In genomic region chr9:123335227-123335985, GRCh38 we compare ENCODE assay signal across 12 cellular contexts. TPM values are rescaled to one million over a fixed set of nuclear protein-coding genes. Genes with fewer than 3 reads are reported as not detected.
A peak's percentile ranks its signal among the peaks of the same experiment; 100 is the strongest.
DNase-seq lines count a peak whose midpoint lies in the region; ATAC-seq, FAIRE-seq and TF ChIP-seq lines count a peak whose summit lies in the region.
"Had no signal": no experiment of that assay in that cellular context is flagged by ENCODE, and none has a peak within 500 bp of the region (broad histone marks: within the 10 kb centered on the region; RNA-seq: fewer than 3 reads in every experiment).

No MANE protein-coding gene starts in this region.

- no peaks in the 10 kb centered on the region for H3K9me3 Mint-ChIP-seq in activated B cell treated with CpG ODN at 0.5 μM for 24 hours
- H3K9me3 Mint-ChIP-seq: stimulated activated effector memory CD8-positive, alpha-beta T cell treated with anti-CD3 and anti-CD28 coated beads, Interleukin-12 subunit alpha, Interleukin-12 subunit beta, amount 100 ng/mL, for 72 hours had no signal

- H3K27me3 ChIP-seq in keratinocyte (ENCODE audit: control insufficient read depth, extremely low read depth, insufficient read depth, low read length) = no peaks in the 10 kb centered on the region
- no peaks in the 10 kb centered on the region for H3K27me3 ChIP-seq in stomach smooth muscle (ENCODE audit: control insufficient read depth in 1 of 2, insufficient read depth in 2 of 2, low read length in 2 of 2)

- peak overlapping the region; percentile 86 for H3K27ac Mint-ChIP-seq in activated B cell treated with CpG ODN at 0.5 μM for 24 hours
- H3K27ac Mint-ChIP-seq: stimulated activated effector memory CD8-positive, alpha-beta T cell treated with anti-CD3 and anti-CD28 coated beads, Interleukin-12 subunit alpha, Interleukin-12 subunit beta, amount 100 ng/mL, for 72 hours had no signal

- ATAC-seq in activated B cell treated with CpG ODN at 0.5 μM for 24 hours (ENCODE audit: low read depth) = peak; percentile 8
- no peak for ATAC-seq in GM19467 (IDR thresholded peaks at IDR 0.05; ENCODE audit: unreplicated experiment)
- ATAC-seq: mucosa of descending colon; stimulated activated effector memory CD8-positive, alpha-beta T cell treated with anti-CD3 and anti-CD28 coated beads, Interleukin-12 subunit alpha, Interleukin-12 subunit beta, amount 100 ng/mL, for 72 hours had no signal

- H3K36me3 ChIP-seq in keratinocyte (ENCODE audit: control insufficient read depth in 2 of 2, extremely low read depth in 1 of 2, insufficient read depth in 2 of 2, low read length in 2 of 2) = no peaks in the 10 kb centered on the region
- H3K36me3 ChIP-seq in stomach smooth muscle (ENCODE audit: control insufficient read depth in 2 of 2, insufficient read depth in 2 of 2, low read length in 2 of 2) = no peaks in the 10 kb centered on the region

- H2AFZ ChIP-seq in keratinocyte (ENCODE audit: control insufficient read depth, low read length) = no peak overlapping the region
- H2AFZ ChIP-seq: PC-9 had no signal

- no peaks in the 10 kb centered on the region for H3K9me1 ChIP-seq in keratinocyte (ENCODE audit: control insufficient read depth, extremely low read depth, insufficient read depth, low read length)

- no peak overlapping the region for H3K4me3 ChIP-seq in keratinocyte (ENCODE audit: control insufficient read depth in 2 of 3, extremely low read depth in 1 of 3, insufficient read depth in 2 of 3, low read depth in 1 of 3, low read length in 3 of 3)
- H3K4me3 ChIP-seq in stomach smooth muscle (ENCODE audit: low read length in 2 of 2) = no peak overlapping the region
- H3K4me3 ChIP-seq: mucosa of descending colon, PC-9 had no signal

- TF ChIP-seq CTCF in activated B cell treated with CpG ODN at 0.5 μM for 24 hours (IDR thresholded peaks at IDR 0.05) (no peak), keratinocyte (optimal IDR thresholded peaks at IDR 0.05 in 1 of 3, IDR thresholded peaks at IDR 0.05 in 1 of 3, conservative IDR thresholded peaks at IDR 0.05 in 1 of 3; ENCODE audit: extremely low read depth in 1 of 3, insufficient read depth in 2 of 3, low read length in 3 of 3) (no peak)

- H3K4me2 ChIP-seq in keratinocyte (ENCODE audit: control insufficient read depth, extremely low read depth, insufficient read depth, low read depth, low read length) = peak overlapping the region; percentile 55
- H3K4me2 ChIP-seq: PC-9 had no signal

- DNase-seq in DMS 273 (lab: John Stamatoyannopoulos, UW; ENCODE audit: unreplicated experiment) (peak; percentile 12), DMS 273 treated with DMSO at 0.1 percent for 48 hours (lab: John Stamatoyannopoulos, UW) (no peak), activated B cell treated with CpG ODN at 0.5 μM for 24 hours (no peak), keratinocyte (ENCODE audit: low read depth, low spot score) (no peak), SW480 (ENCODE audit: low spot score) (no peak), SHP77 (lab: John Stamatoyannopoulos, UW) (no peak)
- DNase-seq: mucosa of descending colon had no signal

- H3K9ac ChIP-seq in keratinocyte (ENCODE audit: control insufficient read depth, extremely low read depth, insufficient read depth, low read length) (no peak overlapping the region), stomach smooth muscle (ENCODE audit: low read length in 2 of 2) (peak overlapping the region in 1 of 2 donors; percentile 5)

- intact Hi-C loops in activated B cell treated with CpG ODN at 0.5 μM for 24 hours (cut with micrococcal nuclease) = no loop called here

- H3K27me3 Mint-ChIP-seq in activated B cell treated with CpG ODN at 0.5 μM for 24 hours = no peaks in the 10 kb centered on the region

- H3K4me1 Mint-ChIP-seq in activated B cell treated with CpG ODN at 0.5 μM for 24 hours = peaks cover 83% of the 10 kb centered on the region

- H3K9me3 ChIP-seq in keratinocyte (ENCODE audit: control insufficient read depth, low read depth, low read length) (no peaks in the 10 kb centered on the region), stomach smooth muscle (ENCODE audit: control insufficient read depth in 2 of 2, low read length in 2 of 2) (no peaks in the 10 kb centered on the region)
- H3K9me3 ChIP-seq: mucosa of descending colon had no signal

- H3K4me3 Mint-ChIP-seq in activated B cell treated with CpG ODN at 0.5 μM for 24 hours = peak overlapping the region; percentile 8
- H3K4me3 Mint-ChIP-seq: stimulated activated effector memory CD8-positive, alpha-beta T cell treated with anti-CD3 and anti-CD28 coated beads, Interleukin-12 subunit alpha, Interleukin-12 subunit beta, amount 100 ng/mL, for 72 hours had no signal

- dilution Hi-C loops in keratinocyte (cut with MboI; ENCODE audit: extremely low pct_ligation_motif_present, low sequenced_read_pairs) = no loop called here

- H3K36me3 Mint-ChIP-seq in activated B cell treated with CpG ODN at 0.5 μM for 24 hours (ENCODE audit: low read depth) = no peaks in the 10 kb centered on the region

- CTCF ChIA-PET in activated B cell treated with CpG ODN at 0.5 μM for 24 hours (lab: Charles Lee) = interaction anchor here (0.6 to 1.3 kb wide), 4 partner anchors 9 to 137 kb away, joined by 3 to 4 read pairs (median 4); no protein-coding TSS in a partner anchor

- no peak for FAIRE-seq in keratinocyte (lab: Jason Lieb, UNC)

- no peaks in the 10 kb centered on the region for H4K20me1 ChIP-seq in keratinocyte (ENCODE audit: control insufficient read depth, extremely low read depth, insufficient read depth, low read length)

- H3K4me1 ChIP-seq in keratinocyte (ENCODE audit: control insufficient read depth, extremely low read depth, insufficient read depth, low read length) = peaks cover 10% of the 10 kb centered on the region
- peaks cover 25% of the 10 kb centered on the region for H3K4me1 ChIP-seq in stomach smooth muscle (ENCODE audit: control insufficient read depth, insufficient read depth, low read length)

- no peak overlapping the region for H3K27ac ChIP-seq in keratinocyte (ENCODE audit: control insufficient read depth, insufficient read depth, low read length)
- peak overlapping the region; percentile 49 for H3K27ac ChIP-seq in stomach smooth muscle (ENCODE audit: low read length)
- H3K27ac ChIP-seq: 22Rv1, PC-9 had no signal

- POLR2A ChIA-PET in activated B cell treated with CpG ODN at 0.5 μM for 24 hours (lab: Charles Lee) = interaction anchor here (0.6 to 13.0 kb wide), 6 partner anchors 8 to 102 kb away, joined by 3 to 304 read pairs (median 5); no protein-coding TSS in a partner anchor

- H3K79me2 ChIP-seq in keratinocyte (ENCODE audit: control insufficient read depth, insufficient read depth, low read length) = no peaks in the 10 kb centered on the region

RNA-seq across cellular contexts. Expression of gene CRB2, which starts 20.6 kb away (rescaled TPM):
- 1.0 and 1.2 TPM in 2 replicates for total RNA-seq in activated B cell treated with CpG ODN at 0.5 μM for 24 hours
- polyA plus RNA-seq in keratinocyte = not detected in 3 replicates
- polyA plus RNA-seq in keratinocyte (2011; ENCODE audit: low read depth) = not detected
- polyA plus RNA-seq in keratinocyte (2011; cell fraction: cytosol; rRNA removed) = not detected in 2 replicates
- polyA plus RNA-seq in keratinocyte (2011; cell fraction: nucleus; rRNA removed) = not detected in 2 replicates
- 0.04 TPM in 1 of 2 replicates, not detected in the other for polyA plus RNA-seq in keratinocyte (2012; ENCODE audit: low replicate concordance)
- polyA minus RNA-seq in keratinocyte = not detected in 3 replicates
- not detected for polyA minus RNA-seq in keratinocyte (2011; cell fraction: cytosol; rRNA and poly(A)+ RNA removed)
- not detected in 2 replicates for polyA minus RNA-seq in keratinocyte (2011; cell fraction: nucleus; rRNA and poly(A)+ RNA removed)
- total RNA-seq: PC-9 had no signal
